Comparison of ENCODE assay signal across 22 cellular contexts in genomic region chr4:85733798-85734197, GRCh38.
DNase-seq lines count a peak whose midpoint lies in the region; ATAC-seq and TF ChIP-seq lines count a peak whose summit lies in the region.
"Had no signal": no experiment of that assay in that cellular context is flagged by ENCODE, and none has a peak within 500 bp of the region (broad histone marks: within the 10 kb centered on the region; RNA-seq: fewer than 3 reads in every experiment).

No MANE protein-coding gene starts in this region.

- no peak for DNase-seq in adipocyte (ENCODE audit: low read depth)
- no peak for DNase-seq in left lobe of liver (ENCODE audit: low spot score)
- DNase-seq in cortex of kidney (lab: John Stamatoyannopoulos, UW) = no peak
- no peak for DNase-seq in endothelial cell (ENCODE audit: low spot score)
- DNase-seq: activated CD4-positive, alpha-beta T cell treated with anti-CD3 and anti-CD28 coated beads, Interleukin-2, amount 50 U/mL, for 4 hours; activated naive CD4-positive, alpha-beta T cell treated with anti-CD3 and anti-CD28 coated beads for 36 hours; AML-193; COR-L47; EL; GOT3; immature natural killer cell; Kasumi-1; NCI-H2107; NCI-H510A treated with DMSO at 0.1 percent for 48 hours; stimulated activated CD4-positive, alpha-beta T cell treated with anti-CD3 and anti-CD28 coated beads, Interleukin-4, amount 100 ng/mL, for 4 hours had no signal

- no peak overlapping the region for H3K4me3 ChIP-seq in adipocyte (ENCODE audit: low read length)
- H3K4me3 ChIP-seq: ascending aorta, skin epidermis had no signal

- TF ChIP-seq CTCF in endothelial cell (IDR thresholded peaks at IDR 0.05; ENCODE audit: unreplicated experiment) = no peak

- no peaks in the 10 kb centered on the region for H3K27me3 Mint-ChIP-seq in IgD-negative memory B cell
- H3K27me3 Mint-ChIP-seq in endothelial cell (ENCODE audit: unreplicated experiment) = no peaks in the 10 kb centered on the region
- H3K27me3 Mint-ChIP-seq: progenitor cell of endocrine pancreas had no signal

- H3K4me1 Mint-ChIP-seq in IgD-negative memory B cell (peaks cover 35 to 68% (median 67%) of the 10 kb centered on the region in 3 donors), endothelial cell (ENCODE audit: unreplicated experiment) (peaks cover 6% of the 10 kb centered on the region)
- H3K4me1 Mint-ChIP-seq: immature natural killer cell had no signal

- ATAC-seq in left lobe of liver = peak; percentile 16
- no peak for ATAC-seq in GM21737 (IDR thresholded peaks at IDR 0.05; ENCODE audit: unreplicated experiment)

- peak overlapping the region; percentile 38 for H3K27ac ChIP-seq in temporal lobe (ENCODE audit: low read depth, low read length)
- H3K27ac ChIP-seq: ascending aorta had no signal

- H3K4me1 ChIP-seq in adipocyte (ENCODE audit: control insufficient read depth, insufficient read depth, low read length) = peaks cover 39% of the 10 kb centered on the region
- H3K4me1 ChIP-seq: ascending aorta had no signal

- H3K36me3 Mint-ChIP-seq in IgD-negative memory B cell (peaks cover 3% of the 10 kb centered on the region), endothelial cell (ENCODE audit: low read depth, unreplicated experiment) (no peaks in the 10 kb centered on the region)
- H3K36me3 Mint-ChIP-seq: immature natural killer cell had no signal

- peak overlapping the region; percentile 4 for H3K9ac ChIP-seq in adipocyte (ENCODE audit: low read length)

- H3K27me3 ChIP-seq in adipocyte (replicated peaks; ENCODE audit: control insufficient read depth, insufficient read depth, low read length) = no peaks in the 10 kb centered on the region
- H3K27me3 ChIP-seq: ascending aorta had no signal

- no peaks in the 10 kb centered on the region for H3K9me3 ChIP-seq in adipocyte (ENCODE audit: control insufficient read depth, low read length)
- H3K9me3 ChIP-seq: ascending aorta had no signal

- no peaks in the 10 kb centered on the region for H3K36me3 ChIP-seq in adipocyte (ENCODE audit: control insufficient read depth, insufficient read depth, low read length, severe bottlenecking)
- H3K36me3 ChIP-seq: ascending aorta had no signal

- peak overlapping the region; percentile 1 to 86 (median 71) for H3K27ac Mint-ChIP-seq in IgD-negative memory B cell
- no peak overlapping the region for H3K27ac Mint-ChIP-seq in endothelial cell (ENCODE audit: unreplicated experiment)
- H3K27ac Mint-ChIP-seq: activated naive CD4-positive, alpha-beta T cell treated with anti-CD3 and anti-CD28 coated beads for 36 hours; immature natural killer cell; progenitor cell of endocrine pancreas had no signal

- H3K9me3 Mint-ChIP-seq in IgD-negative memory B cell (peaks cover 0 to 2% (median 0%) of the 10 kb centered on the region in 3 donors), endothelial cell (ENCODE audit: unreplicated experiment) (no peaks in the 10 kb centered on the region)
- H3K9me3 Mint-ChIP-seq: activated naive CD4-positive, alpha-beta T cell treated with anti-CD3 and anti-CD28 coated beads for 36 hours; nephron had no signal

- peak overlapping the region in 3 of 4 donors; percentile 35 to 85 (median 49) for H3K4me3 Mint-ChIP-seq in IgD-negative memory B cell
- H3K4me3 Mint-ChIP-seq in endothelial cell (ENCODE audit: unreplicated experiment) = no peak overlapping the region
- H3K4me3 Mint-ChIP-seq: activated naive CD4-positive, alpha-beta T cell treated with anti-CD3 and anti-CD28 coated beads for 36 hours; immature natural killer cell; nephron had no signal
